Comparison of ENCODE assay signal across 21 cellular contexts in genomic region chr6:52403086-52403485, GRCh38.
"Had no signal": no experiment of that assay in that cellular context is flagged by ENCODE, and none has a peak within 500 bp of the region (broad histone marks: within the 10 kb centered on the region; RNA-seq: fewer than 3 reads in every experiment).

No MANE protein-coding gene starts in this region.

- H3K4me1 Mint-ChIP-seq: nephron had no signal

- ATAC-seq: activated CD8-positive, alpha-beta T cell treated with anti-CD3 and anti-CD28 coated beads for 36 hours; activated T-cell treated with anti-CD3 and anti-CD28 coated beads, Interleukin-2, amount 50 U/mL, for 4 hours; T-cell had no signal

- H3K4me1 ChIP-seq: ascending aorta, vagina had no signal

- H3K9me3 ChIP-seq: ascending aorta, neutrophil, vagina had no signal

- H3K27me3 ChIP-seq: ascending aorta, brain microvascular endothelial cell, neutrophil, vagina had no signal

- H3K36me3 ChIP-seq: brain microvascular endothelial cell had no signal

- DNase-seq: activated B cell treated with CpG ODN at 0.5 μM for 24 hours; activated CD4-positive, alpha-beta T cell treated with anti-CD3 and anti-CD28 coated beads, Interleukin-2, amount 50 U/mL, for 1 hour; activated CD8-positive, alpha-beta T cell treated with anti-CD3 and anti-CD28 coated beads for 36 hours; activated T-cell treated with anti-CD3 and anti-CD28 coated beads, Interleukin-2, amount 50 U/mL, for 4 hours; brain microvascular endothelial cell; head of caudate nucleus; hippocampal formation; kidney; midbrain; stimulated activated CD4-positive, alpha-beta T cell treated with anti-CD3 and anti-CD28 coated beads, Interleukin-15, amount 100 ng/mL, for 24 hours; stimulated activated CD4-positive, alpha-beta T cell treated with anti-CD3 and anti-CD28 coated beads, Interleukin-2, amount 100 ng/mL, for 24 hours; stimulated activated naive CD4-positive, alpha-beta T cell; T-cell had no signal

- H3K4me3 ChIP-seq: ascending aorta, vagina had no signal

- H3K27ac ChIP-seq: ascending aorta, brain microvascular endothelial cell, neutrophil, vagina had no signal

- H3K9me3 Mint-ChIP-seq: activated B cell treated with CpG ODN at 0.5 μM for 24 hours; activated CD8-positive, alpha-beta T cell treated with anti-CD3 and anti-CD28 coated beads for 36 hours; activated naive CD4-positive, alpha-beta T cell treated with anti-CD3 and anti-CD28 coated beads, Interleukin-2, amount 50 U/mL, for 24 hours; activated T-cell treated with anti-CD3 and anti-CD28 coated beads, Interleukin-2, amount 50 U/mL, for 4 hours; activated T-helper 2 cell treated with anti-CD3 and anti-CD28 coated beads, Interferon-gamma antibody, Interleukin-2, Interleukin-4, amounts not matched to agents 10 μg/mL and 5 μg/mL and 100 μg/mL, durations not matched to agents 14 hours and 24 hours and 36 hours; nephron; T-cell; T-helper 2 cell treated with Interferon-gamma antibody and Interleukin-4, amounts not matched to agents 5 μg/mL and 100 μg/mL, for 36 hours; type B pancreatic cell had no signal

- H3K27ac Mint-ChIP-seq: activated B cell treated with CpG ODN at 0.5 μM for 24 hours; activated CD8-positive, alpha-beta T cell treated with anti-CD3 and anti-CD28 coated beads for 36 hours; activated T-helper 2 cell treated with anti-CD3 and anti-CD28 coated beads, Interferon-gamma antibody, Interleukin-2, Interleukin-4, amounts not matched to agents 10 μg/mL and 5 μg/mL and 100 μg/mL, durations not matched to agents 14 hours and 24 hours and 36 hours; nephron; T-helper 2 cell treated with Interferon-gamma antibody and Interleukin-4, amounts not matched to agents 5 μg/mL and 100 μg/mL, for 36 hours; type B pancreatic cell had no signal

- H3K4me3 Mint-ChIP-seq: activated B cell treated with CpG ODN at 0.5 μM for 24 hours; activated CD8-positive, alpha-beta T cell treated with anti-CD3 and anti-CD28 coated beads for 36 hours; activated naive CD4-positive, alpha-beta T cell treated with anti-CD3 and anti-CD28 coated beads, Interleukin-2, amount 50 U/mL, for 24 hours; activated T-cell treated with anti-CD3 and anti-CD28 coated beads, Interleukin-2, amount 50 U/mL, for 4 hours; nephron; T-helper 2 cell treated with Interferon-gamma antibody and Interleukin-4, amounts not matched to agents 5 μg/mL and 100 μg/mL, for 36 hours; type B pancreatic cell had no signal

- H3K27me3 Mint-ChIP-seq: activated B cell treated with CpG ODN at 0.5 μM for 24 hours; activated CD8-positive, alpha-beta T cell treated with anti-CD3 and anti-CD28 coated beads for 36 hours; activated naive CD4-positive, alpha-beta T cell treated with anti-CD3 and anti-CD28 coated beads, Interleukin-2, amount 50 U/mL, for 24 hours; T-cell; type B pancreatic cell had no signal
